ENCODE assay signal across 25 cellular contexts in the genomic region with DNA sequence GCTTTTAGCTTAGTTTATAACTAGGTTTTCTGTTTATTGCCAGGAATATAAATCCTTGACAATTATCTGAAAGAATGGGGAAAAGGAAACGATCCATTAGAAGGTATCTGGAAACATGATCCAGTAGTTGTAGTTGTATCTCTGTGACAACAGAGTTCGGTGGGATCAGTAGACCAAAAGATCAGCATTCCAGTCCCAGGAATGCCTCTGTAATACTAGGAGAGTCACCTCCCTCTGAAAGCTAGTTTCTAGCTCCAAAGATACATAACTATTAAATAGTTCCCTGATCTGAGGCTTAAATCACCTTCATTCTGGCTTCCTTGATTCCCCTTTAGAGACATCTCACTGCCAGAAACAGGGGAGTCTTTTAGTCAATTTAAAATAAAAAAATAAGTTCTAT. TPM values are rescaled to one million over a fixed set of nuclear protein-coding genes. Genes with fewer than 3 reads are reported as not detected.
DNase-seq lines count a peak whose midpoint lies in the region; ATAC-seq and TF ChIP-seq lines count a peak whose summit lies in the region.
"Had no signal": no experiment of that assay in that cellular context is flagged by ENCODE, and none has a peak within 500 bp of the region (broad histone marks: within the 10 kb centered on the region; RNA-seq: fewer than 3 reads in every experiment).

No MANE protein-coding gene starts in this region.

- H3K36me3 Mint-ChIP-seq in Caco-2 (ENCODE audit: insufficient read depth, unreplicated experiment), result peaks cover 17% of the 10 kb centered on the region
- peaks cover 2% of the 10 kb centered on the region for H3K36me3 Mint-ChIP-seq in progenitor cell of endocrine pancreas (ENCODE audit: insufficient read depth)

- H3K36me3 ChIP-seq in Caco-2 (ENCODE audit: control insufficient read depth, insufficient read depth, low read length), result no peaks in the 10 kb centered on the region
- H3K36me3 ChIP-seq in PC-3 (ENCODE audit: low read depth, low read length), result no peaks in the 10 kb centered on the region
- no peaks in the 10 kb centered on the region for H3K36me3 ChIP-seq in OCI-LY7 (ENCODE audit: insufficient read depth, low read length)
- H3K36me3 ChIP-seq: breast epithelium had no signal

- H3K27me3 ChIP-seq in Caco-2 (replicated peaks; ENCODE audit: control insufficient read depth, insufficient read depth, low read length) (no peaks in the 10 kb centered on the region), PC-3 (ENCODE audit: low read length) (no peaks in the 10 kb centered on the region)
- H3K27me3 ChIP-seq: breast epithelium had no signal

- H3K9me3 ChIP-seq in Caco-2 (no peaks in the 10 kb centered on the region), PC-3 (ENCODE audit: low read length) (no peaks in the 10 kb centered on the region), OCI-LY7 (ENCODE audit: low read length) (no peaks in the 10 kb centered on the region)
- H3K9me3 ChIP-seq: breast epithelium had no signal

- H3K27ac ChIP-seq in PC-3 (ENCODE audit: low read length) (peak overlapping the region; percentile 98), OCI-LY7 (ENCODE audit: low read depth, low read length, poor library complexity, severe bottlenecking) (no peak overlapping the region)
- H3K27ac ChIP-seq: breast epithelium, C4-2B had no signal

- POLR2A ChIA-PET in Caco-2 (lab: Charles Lee) (interaction anchor here (1.2 kb wide), 1 partner anchor 34 kb away, joined by 5 read pairs; the partner anchor contains the start of gene MB21D2), PC-3 (lab: Charles Lee; ENCODE audit: unreplicated experiment) (interaction anchor here (0.9 kb wide), 1 partner anchor 34 kb away, joined by 6 read pairs; the partner anchor contains the start of gene MB21D2), OCI-LY7 (lab: Charles Lee) (interaction anchor here (0.9 kb wide), 1 partner anchor 8 kb away, joined by 5 read pairs; no protein-coding TSS in a partner anchor)

- H3K4me1 Mint-ChIP-seq in Caco-2 (ENCODE audit: low read depth, unreplicated experiment) (peaks cover 50% of the 10 kb centered on the region), progenitor cell of endocrine pancreas (ENCODE audit: low read depth) (peaks cover 32% of the 10 kb centered on the region)

- H3F3A ChIP-seq in PC-3 (ENCODE audit: low read length, unreplicated experiment), result peaks cover 15% of the 10 kb centered on the region

- H3K9ac ChIP-seq in PC-3 (ENCODE audit: low read length), result peak overlapping the region; percentile 52

- CTCF ChIA-PET in Caco-2 (lab: Charles Lee), result no interaction called here
- CTCF ChIA-PET in PC-3 (lab: Charles Lee), result no interaction called here
- CTCF ChIA-PET in OCI-LY7 (lab: Charles Lee; ENCODE audit: unreplicated experiment), result no interaction called here

- H3K4me3 Mint-ChIP-seq in Caco-2 (ENCODE audit: unreplicated experiment), result no peak overlapping the region
- H3K4me3 Mint-ChIP-seq in progenitor cell of endocrine pancreas (ENCODE audit: low read depth), result no peak overlapping the region
- H3K4me3 Mint-ChIP-seq: activated CD8-positive, alpha-beta T cell treated with anti-CD3 and anti-CD28 coated beads, Interleukin-2, amount 10 ng/mL, durations not matched to agents 7 days and 5 days; neural crest cell; T-helper 1 cell treated with Interleukin-12 subunit alpha and Interleukin-12 subunit beta and Interleukin-4 antibody, amounts not matched to agents 30 μg/mL and 1 μg/mL, for 36 hours had no signal

- H3K4me2 ChIP-seq in PC-3 (ENCODE audit: low read length), result peak overlapping the region; percentile 45
- no peak overlapping the region for H3K4me2 ChIP-seq in OCI-LY7 (ENCODE audit: low read length)

- H2AFZ ChIP-seq in PC-3 (ENCODE audit: low read length) (no peak overlapping the region), OCI-LY7 (ENCODE audit: low read length) (no peak overlapping the region)

- DNase-seq in Caco-2, result peak in 1 of 2 experiments; percentile 19
- peak; percentile 52 for DNase-seq in PC-3
- peak; percentile 69 for DNase-seq in glomerular visceral epithelial cell (ENCODE audit: extremely low spot score)
- DNase-seq in progenitor cell of endocrine pancreas (ENCODE audit: low spot score, unreplicated experiment), result no peak
- DNase-seq in COLO829 (ENCODE audit: low spot score), result no peak
- no peak for DNase-seq in NCI-H510A (lab: John Stamatoyannopoulos, UW)
- DNase-seq in OCI-LY7 (ENCODE audit: low spot score), result no peak
- DNase-seq in NCI-H748 (lab: John Stamatoyannopoulos, UW; ENCODE audit: unreplicated experiment), result no peak
- DNase-seq: activated CD4-positive, CD25-positive, alpha-beta regulatory T cell treated with anti-CD3 and anti-CD28 coated beads, Interleukin-2, amount 50 U/mL, for 72 hours; activated CD8-positive, alpha-beta T cell treated with anti-CD3 and anti-CD28 coated beads, Interleukin-2, amount 10 ng/mL, durations not matched to agents 7 days and 5 days; activated T-cell treated with anti-CD3 and anti-CD28 coated beads for 4 hours; DMS 273 treated with DMSO at 0.1 percent for 48 hours; effector memory CD4-positive, alpha-beta T cell; foreskin melanocyte; GDM1; hypothalamus; NCI-H1436 treated with DMSO at 0.1 percent for 48 hours; NCI-H2107; NCI-H446 treated with DMSO at 0.1 percent for 48 hours; stimulated activated CD4-positive, alpha-beta T cell treated with anti-CD3 and anti-CD28 coated beads, Interleukin-1b, Interleukin-23, amount 100 ng/mL, for 48 hours had no signal

- no peak for ATAC-seq in PC-3
- ATAC-seq: activated CD8-positive, alpha-beta T cell treated with anti-CD3 and anti-CD28 coated beads, Interleukin-2, amount 10 ng/mL, durations not matched to agents 7 days and 5 days; K562 had no signal

- H3K27ac Mint-ChIP-seq in Caco-2 (ENCODE audit: unreplicated experiment), result peak overlapping the region; percentile 56
- H3K27ac Mint-ChIP-seq in progenitor cell of endocrine pancreas, result peak overlapping the region; percentile 56
- H3K27ac Mint-ChIP-seq: activated CD8-positive, alpha-beta T cell treated with anti-CD3 and anti-CD28 coated beads, Interleukin-2, amount 10 ng/mL, durations not matched to agents 7 days and 5 days; T-helper 1 cell treated with Interleukin-12 subunit alpha and Interleukin-12 subunit beta and Interleukin-4 antibody, amounts not matched to agents 30 μg/mL and 1 μg/mL, for 36 hours had no signal

- H3K79me2 ChIP-seq in PC-3 (ENCODE audit: low read length) (peaks cover 71% of the 10 kb centered on the region), OCI-LY7 (ENCODE audit: insufficient read depth, low read depth, low read length) (no peaks in the 10 kb centered on the region)

- H3K9me2 ChIP-seq in PC-3 (replicated peaks; ENCODE audit: low read length), result no peaks in the 10 kb centered on the region
- no peaks in the 10 kb centered on the region for H3K9me2 ChIP-seq in OCI-LY7 (ENCODE audit: insufficient read depth, low read length)

- H3K4me3 ChIP-seq in Caco-2 (ENCODE audit: low read depth, low read length), result no peak overlapping the region
- H3K4me3 ChIP-seq in PC-3 (ENCODE audit: low read length), result no peak overlapping the region
- H3K4me3 ChIP-seq in OCI-LY7 (ENCODE audit: low read depth, low read length, poor library complexity, severe bottlenecking), result no peak overlapping the region
- H3K4me3 ChIP-seq: breast epithelium, K562 had no signal

- intact Hi-C loops in Caco-2 (cut with micrococcal nuclease; ENCODE audit: unreplicated experiment) (no loop called here), PC-3 (cut with micrococcal nuclease) (loop anchor here (1.0 kb wide), 1 partner anchor 33 kb away; no protein-coding TSS in a partner anchor), OCI-LY7 (cut with micrococcal nuclease; ENCODE audit: unreplicated experiment) (no loop called here)

- TF ChIP-seq CTCF in Caco-2 (IDR thresholded peaks at IDR 0.05; ENCODE audit: insufficient read depth in 1 of 2, low read depth in 1 of 2, low read length in 1 of 2, severe bottlenecking in 1 of 2, unreplicated experiment in 1 of 2) (no peak), PC-3 (conservative IDR thresholded peaks at IDR 0.05; ENCODE audit: low read depth, low read length) (no peak), progenitor cell of endocrine pancreas (IDR thresholded peaks at IDR 0.05; ENCODE audit: unreplicated experiment) (no peak), OCI-LY7 (conservative IDR thresholded peaks at IDR 0.05; ENCODE audit: low read length) (no peak)

- peaks cover 52% of the 10 kb centered on the region for H3K4me1 ChIP-seq in Caco-2
- H3K4me1 ChIP-seq in PC-3 (ENCODE audit: insufficient read depth, low read length), result peaks cover 87% of the 10 kb centered on the region
- H3K4me1 ChIP-seq in OCI-LY7 (ENCODE audit: insufficient read depth, low read length, poor library complexity, severe bottlenecking), result no peaks in the 10 kb centered on the region
- H3K4me1 ChIP-seq: breast epithelium had no signal

- H4K20me1 ChIP-seq in PC-3 (ENCODE audit: low read length), result no peaks in the 10 kb centered on the region
- H4K20me1 ChIP-seq in OCI-LY7 (ENCODE audit: insufficient read depth, low read length), result no peaks in the 10 kb centered on the region

- H3K9me3 Mint-ChIP-seq in Caco-2 (ENCODE audit: unreplicated experiment) (no peaks in the 10 kb centered on the region), progenitor cell of endocrine pancreas (ENCODE audit: low read depth) (no peaks in the 10 kb centered on the region)
- H3K9me3 Mint-ChIP-seq: neural crest cell; T-helper 1 cell treated with Interleukin-12 subunit alpha and Interleukin-12 subunit beta and Interleukin-4 antibody, amounts not matched to agents 30 μg/mL and 1 μg/mL, for 36 hours had no signal

- BruUV-seq in Caco-2 (replicated peaks; lab: Mats Ljungman, UMichigan), result no TSS peak
- BruUV-seq in PC-3 (replicated peaks; lab: Mats Ljungman, UMichigan), result TSS peak; percentile 10
- BruUV-seq in OCI-LY7 (replicated peaks; lab: Mats Ljungman, UMichigan), result no TSS peak

- no peaks in the 10 kb centered on the region for H3K27me3 Mint-ChIP-seq in Caco-2 (ENCODE audit: insufficient read depth, unreplicated experiment)
- H3K27me3 Mint-ChIP-seq in progenitor cell of endocrine pancreas, result no peaks in the 10 kb centered on the region

RNA-seq across cellular contexts. Expression of gene MB21D2, which starts 34.1 kb away (rescaled TPM):
- total RNA-seq in Caco-2 (2022) (10.6 and 11.0 TPM in 2 replicates), PC-3 (2014; rRNA removed) (22.5 and 26.0 TPM in 2 replicates), progenitor cell of endocrine pancreas (12.5 and 13.4 TPM in 2 replicates), OCI-LY7 (2022) (not detected in 2 replicates)
- total RNA-seq in OCI-LY7 (2014; rRNA removed; shearing (Covaris generic)), result 0.06 TPM in 1 of 2 replicates, not detected in the other
- total RNA-seq: K562 had no signal

Comparison
In these comparisons a context has a peak if more than half of its experiments do, and no peak if none do; other contexts are left out.
1. DNase-seq: peak in PC-3 (single experiment) and glomerular visceral epithelial cell (single experiment); none in progenitor cell of endocrine pancreas (single experiment), COLO829 (single experiment), NCI-H510A (single experiment), OCI-LY7 (single experiment) and NCI-H748 (single experiment).
2. RNA of gene MB21D2, which starts 34.1 kb away (total RNA-seq): 22.5 to 26.0 TPM in PC-3, 12.5 to 13.4 TPM in progenitor cell of endocrine pancreas and 10.6 to 11.0 TPM in Caco-2; 0.06 TPM in OCI-LY7; every median in the first group is over 10 times any median in the second.